18 cellular contexts compared by ENCODE assay signal in the genomic region with DNA sequence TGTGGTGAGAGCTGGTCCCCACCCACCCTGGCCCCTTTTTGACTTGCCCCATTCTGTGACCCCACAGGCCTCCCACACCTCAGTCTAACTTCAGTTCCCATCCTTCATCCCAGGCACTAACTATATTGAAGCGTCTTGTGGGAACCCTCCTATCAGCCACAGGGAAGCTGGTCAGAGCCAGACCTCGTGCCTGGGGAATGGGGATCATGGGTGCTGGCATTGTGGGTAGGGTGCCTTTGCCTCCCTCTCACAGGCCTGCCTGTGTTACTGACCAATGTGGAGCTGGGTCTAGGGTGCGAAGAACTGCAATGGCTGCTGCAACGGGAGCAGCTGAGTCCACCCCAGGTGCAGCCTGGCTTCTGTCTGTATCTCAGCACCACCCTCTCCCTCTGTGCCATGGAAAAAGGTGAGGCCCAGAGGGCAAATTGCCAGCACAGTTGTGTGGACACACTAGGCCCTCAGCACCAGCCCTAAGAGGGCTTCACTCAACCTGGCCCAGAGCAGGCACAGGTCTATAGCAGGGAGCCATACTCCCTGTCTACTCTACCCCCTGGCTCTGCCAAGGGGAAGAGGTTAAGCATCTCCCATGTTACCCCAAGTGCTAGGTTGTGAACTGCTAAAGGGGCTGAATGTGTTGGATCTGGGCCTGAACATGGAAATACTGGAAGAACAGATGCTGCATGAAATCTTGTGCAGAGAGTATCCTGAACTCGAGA.
"Had no signal": no experiment of that assay in that cellular context is flagged by ENCODE, and none has a peak within 500 bp of the region (broad histone marks: within the 10 kb centered on the region; RNA-seq: fewer than 3 reads in every experiment).

No MANE protein-coding gene starts in this region.

- H3K4me1 ChIP-seq: ascending aorta, transverse colon had no signal

- DNase-seq: activated CD8-positive, alpha-beta memory T cell treated with anti-CD3 and anti-CD28 coated beads for 24 hours; activated CD8-positive, alpha-beta memory T cell treated with anti-CD3 and anti-CD28 coated beads, Interleukin-2, amount 50 U/mL, for 4 hours; activated naive CD4-positive, alpha-beta T cell; activated T-cell treated with anti-CD3 and anti-CD28 coated beads, Interleukin-2, amount 50 U/mL, for 24 hours; adrenal gland; cerebellar nuclear complex; heart right ventricle; kidney; pancreas; right cardiac atrium; stimulated activated CD4-positive, alpha-beta T cell treated with anti-CD3 and anti-CD28 coated beads, Interleukin-12 subunit alpha, Interleukin-12 subunit beta, amount 100 ng/mL, for 4 hours; stimulated activated CD4-positive, alpha-beta T cell treated with anti-CD3 and anti-CD28 coated beads, Interleukin-4, amount 100 ng/mL, for 4 hours; T1000; transverse colon had no signal

- H3K4me3 ChIP-seq: adrenal gland, ascending aorta, coronary artery, heart right ventricle, pancreas, transverse colon had no signal

- H3K36me3 ChIP-seq: neutrophil, pancreas, transverse colon had no signal

- H3K27me3 ChIP-seq: adrenal gland, ascending aorta, heart right ventricle, pancreas, transverse colon had no signal

- H3K27ac ChIP-seq: adrenal gland, ascending aorta, coronary artery, epithelial cell of prostate, neutrophil, pancreas, transverse colon had no signal

- H3K9me3 ChIP-seq: adrenal gland, ascending aorta, heart right ventricle, neutrophil, pancreas, transverse colon had no signal
